Comparison of ENCODE assay signal across 17 cellular contexts in the genomic region with DNA sequence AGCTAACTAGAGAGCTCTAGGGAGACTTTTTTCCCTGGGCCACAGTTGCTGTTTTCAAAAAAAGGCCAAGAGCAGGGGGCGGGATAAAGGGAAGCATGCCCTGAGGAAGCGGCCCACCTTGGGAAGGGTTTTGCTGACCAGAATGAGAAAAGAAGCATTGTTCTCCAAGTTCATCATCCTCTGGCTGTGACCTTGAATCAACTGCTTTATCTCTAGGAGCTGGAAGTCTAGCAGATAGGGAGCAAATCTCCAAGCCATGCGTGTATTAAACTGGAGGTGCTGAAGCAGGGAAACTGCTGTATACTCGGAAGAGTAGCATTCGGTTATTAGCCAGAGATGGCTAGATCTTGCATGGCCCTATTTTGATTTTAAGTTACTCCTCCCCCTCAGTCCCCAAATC.
DNase-seq lines count a peak whose midpoint lies in the region; ATAC-seq and TF ChIP-seq lines count a peak whose summit lies in the region.
"Had no signal": no experiment of that assay in that cellular context is flagged by ENCODE, and none has a peak within 500 bp of the region (broad histone marks: within the 10 kb centered on the region; RNA-seq: fewer than 3 reads in every experiment).

No MANE protein-coding gene starts in this region.

- no peak overlapping the region for H3K4me3 ChIP-seq in CD4-positive, alpha-beta memory T cell (ENCODE audit: low read length in 2 of 2)
- H3K4me3 ChIP-seq in fibroblast of lung (replicated peaks in 1 of 4; ENCODE audit: control extremely low read depth in 1 of 4, insufficient read depth in 1 of 4, low read depth in 3 of 4, low read length in 4 of 4), result no peak overlapping the region
- H3K4me3 ChIP-seq in sigmoid colon, result no peak overlapping the region
- H3K4me3 ChIP-seq: skin epidermis had no signal

- no peak overlapping the region for H3K4me3 Mint-ChIP-seq in CD4-positive, alpha-beta memory T cell

- ATAC-seq in HG02840 (IDR thresholded peaks at IDR 0.05; ENCODE audit: low FRiP score, unreplicated experiment) (no peak), HG03521 (IDR thresholded peaks at IDR 0.05; ENCODE audit: unreplicated experiment) (no peak), HG03378 (IDR thresholded peaks at IDR 0.05; ENCODE audit: unreplicated experiment) (no peak)
- ATAC-seq: activated CD4-positive, CD25-positive, alpha-beta regulatory T cell treated with anti-CD3 and anti-CD28 coated beads, Interleukin-2, amount 50 U/mL, for 24 hours; Panc1 had no signal

- H3K9me3 Mint-ChIP-seq in CD4-positive, alpha-beta memory T cell, result no peaks in the 10 kb centered on the region

- H3K27ac Mint-ChIP-seq in CD4-positive, alpha-beta memory T cell, result peak overlapping the region in 6 of 7 donors; percentile 2 to 80 (median 42)

- intact Hi-C loops in CD4-positive, alpha-beta memory T cell (cut with micrococcal nuclease), result no loop called here
- intact Hi-C loops in sigmoid colon (cut with DNase I), result no loop called here

- no peaks in the 10 kb centered on the region for H3K27me3 ChIP-seq in CD4-positive, alpha-beta memory T cell (ENCODE audit: insufficient read depth, low read length)
- H3K27me3 ChIP-seq in fibroblast of lung (ENCODE audit: control insufficient read depth, insufficient read depth, low read length) (no peaks in the 10 kb centered on the region), sigmoid colon (no peaks in the 10 kb centered on the region)

- no peak overlapping the region for H3K4me2 ChIP-seq in fibroblast of lung (ENCODE audit: extremely low read depth, insufficient read depth, low read length)

- CTCF ChIA-PET in CD4-positive, alpha-beta memory T cell (lab: Charles Lee; ENCODE audit: partially characterized antibody), result interaction anchor here (0.7 to 9.8 kb wide), 7 partner anchors 9 to 187 kb away, joined by 3 to 74 read pairs (median 9); a partner anchor contains a TSS

- peaks cover 80% of the 10 kb centered on the region for H3K79me2 ChIP-seq in fibroblast of lung (ENCODE audit: control insufficient read depth, insufficient read depth, low read length)

- H3K4me1 ChIP-seq in CD4-positive, alpha-beta memory T cell (ENCODE audit: insufficient read depth, low read length), result peaks cover 54% of the 10 kb centered on the region
- peaks cover 26% of the 10 kb centered on the region for H3K4me1 ChIP-seq in fibroblast of lung (ENCODE audit: control insufficient read depth, extremely low read depth, insufficient read depth, low read length)
- peaks cover 0 to 96% (median 94%) of the 10 kb centered on the region in 4 donors for H3K4me1 ChIP-seq in sigmoid colon

- no peaks in the 10 kb centered on the region for H3K27me3 Mint-ChIP-seq in CD4-positive, alpha-beta memory T cell

- TF ChIP-seq EP300 in sigmoid colon (IDR thresholded peaks at IDR 0.05), result no peak

- H3K9ac ChIP-seq in fibroblast of lung (ENCODE audit: insufficient read depth, low read length), result no peak overlapping the region

- no peak for DNase-seq in CD4-positive, alpha-beta memory T cell
- DNase-seq in SK-MEL-5 (ENCODE audit: low read depth, low spot score) (peak; percentile 51), fibroblast of lung (ENCODE audit: low read depth in 2 of 2) (no peak), sigmoid colon (no peak), SHP77 (lab: John Stamatoyannopoulos, UW) (no peak)
- DNase-seq: DND-41; NCI-H1436 treated with DMSO at 0.1 percent for 48 hours; NCI-H524 treated with DMSO at 0.1 percent for 48 hours; occipital lobe; stimulated activated naive CD4-positive, alpha-beta T cell treated with Interleukin-2 at 50 U/mL for 16 hours had no signal

- peaks cover 43 to 85% (median 67%) of the 10 kb centered on the region in 4 donors for H3K4me1 Mint-ChIP-seq in CD4-positive, alpha-beta memory T cell

- no peaks in the 10 kb centered on the region for H4K20me1 ChIP-seq in fibroblast of lung (ENCODE audit: control insufficient read depth, extremely low read depth, insufficient read depth, low read length)

- no peak overlapping the region for H2AFZ ChIP-seq in fibroblast of lung (ENCODE audit: low read length)

- H3K36me3 Mint-ChIP-seq in CD4-positive, alpha-beta memory T cell, result peaks cover 13 to 58% of the 10 kb centered on the region in 2 donors

- POLR2A ChIA-PET in CD4-positive, alpha-beta memory T cell (lab: Charles Lee; ENCODE audit: partially characterized antibody), result interaction anchor here (1.2 to 6.6 kb wide), 4 partner anchors 9 to 72 kb away, joined by 3 to 63 read pairs (median 12); a partner anchor contains a TSS

- H3K27ac ChIP-seq in CD4-positive, alpha-beta memory T cell (ENCODE audit: low read depth, low read length), result no peak overlapping the region
- H3K27ac ChIP-seq in fibroblast of lung (ENCODE audit: insufficient read depth, low read length) (peak overlapping the region; percentile 88), sigmoid colon (peak overlapping the region; percentile 87 to 93 (median 88))
- H3K27ac ChIP-seq: HL-60 had no signal

- 89 to 93% methylated on average over 5 of the region's 5 CpGs for WGBS in sigmoid colon, 2 donors

- TF ChIP-seq POLR2A in sigmoid colon (IDR thresholded peaks at IDR 0.05), result no peak

- no peak for TF ChIP-seq CTCF in fibroblast of lung (conservative IDR thresholded peaks at IDR 0.05 in 1 of 2, IDR thresholded peaks at IDR 0.05 in 1 of 2; ENCODE audit: low read depth in 1 of 2, low read length in 2 of 2)
- no peak for TF ChIP-seq CTCF in sigmoid colon (IDR thresholded peaks at IDR 0.05)

- no peaks in the 10 kb centered on the region for H3K9me3 ChIP-seq in CD4-positive, alpha-beta memory T cell (ENCODE audit: control insufficient read depth in 1 of 2, low read length in 2 of 2)
- H3K9me3 ChIP-seq in fibroblast of lung (ENCODE audit: control insufficient read depth, insufficient read depth, low read depth, low read length) (no peaks in the 10 kb centered on the region), sigmoid colon (no peaks in the 10 kb centered on the region)

- in situ Hi-C loops in SK-MEL-5 (cut with HindIII; ENCODE audit: low pct_unique_long_range_greater_than_20kb, low sequenced_read_pairs), result no loop called here

- H3K36me3 ChIP-seq in CD4-positive, alpha-beta memory T cell (ENCODE audit: insufficient read depth, low read length), result peaks cover 3% of the 10 kb centered on the region
- H3K36me3 ChIP-seq in fibroblast of lung (ENCODE audit: control insufficient read depth, insufficient read depth, low read length) (peaks cover 7% of the 10 kb centered on the region), sigmoid colon (peaks cover 0 to 9% (median 3%) of the 10 kb centered on the region in 4 donors)
